ENCODE assay signal across 21 cellular contexts in the genomic region with DNA sequence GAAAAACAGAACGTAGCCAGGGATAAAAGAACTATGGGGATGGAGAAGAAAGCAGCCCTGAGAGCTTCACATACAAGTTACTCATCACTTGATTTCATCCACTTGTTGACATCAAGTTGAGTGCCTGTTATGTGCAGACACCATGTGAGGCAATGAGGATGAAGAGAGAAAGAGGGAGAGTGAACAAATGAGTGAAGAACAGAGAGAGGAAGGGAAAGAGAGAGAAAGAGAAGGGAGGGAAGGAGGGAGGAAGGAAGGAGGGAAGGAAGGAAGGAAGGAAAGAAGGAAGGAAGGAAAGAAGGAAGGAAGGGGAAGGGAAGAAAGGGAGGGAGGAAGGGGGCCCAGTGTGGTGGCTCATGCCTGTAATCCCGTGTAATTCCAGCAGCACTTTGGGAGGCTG.
"Had no signal": no experiment of that assay in that cellular context is flagged by ENCODE, and none has a peak within 500 bp of the region (broad histone marks: within the 10 kb centered on the region; RNA-seq: fewer than 3 reads in every experiment).

No MANE protein-coding gene starts in this region.

- H3K27ac ChIP-seq: coronary artery, dorsolateral prefrontal cortex, esophagus squamous epithelium, gastroesophageal sphincter, heart right ventricle, left lung, lower lobe of right lung had no signal

- H3K4me3 ChIP-seq: coronary artery, dorsolateral prefrontal cortex, esophagus squamous epithelium, gastroesophageal sphincter, heart right ventricle, left lung, lower lobe of right lung, mucosa of descending colon had no signal

- DNase-seq: dermis blood vessel endothelial cell; dorsolateral prefrontal cortex; effector CD4-positive, alpha-beta T cell; effector memory CD4-positive, alpha-beta T cell; esophagus squamous epithelium; foreskin fibroblast; glutamatergic neuron; head of caudate nucleus; heart right ventricle; hippocampal formation; left cardiac atrium; left lung; left ventricle myocardium superior; lower lobe of right lung; mesenchymal stem cell; mucosa of descending colon; naive B cell; naive thymus-derived CD8-positive, alpha-beta T cell had no signal

- H3K4me1 Mint-ChIP-seq: mesothelial cell of epicardium; naive thymus-derived CD8-positive, alpha-beta T cell had no signal

- H3K4me3 Mint-ChIP-seq: mesothelial cell of epicardium; naive B cell; naive thymus-derived CD8-positive, alpha-beta T cell had no signal

- H3K36me3 ChIP-seq: esophagus squamous epithelium, gastroesophageal sphincter, heart right ventricle, left lung, lower lobe of right lung had no signal

- H3K36me3 Mint-ChIP-seq: mesothelial cell of epicardium, naive B cell had no signal

- H3K27me3 ChIP-seq: dorsolateral prefrontal cortex, gastroesophageal sphincter, heart right ventricle, left lung had no signal

- H3K9me3 ChIP-seq: esophagus squamous epithelium, gastroesophageal sphincter, left lung, lower lobe of right lung, mucosa of descending colon had no signal

- H3K4me1 ChIP-seq: esophagus squamous epithelium, gastroesophageal sphincter, heart right ventricle, left lung, lower lobe of right lung had no signal

- H3K27ac Mint-ChIP-seq: mesothelial cell of epicardium, naive B cell had no signal

- ATAC-seq: gastroesophageal sphincter; heart right ventricle; left cardiac atrium; left lung; left ventricle myocardium superior; lower lobe of right lung; mucosa of descending colon; naive thymus-derived CD8-positive, alpha-beta T cell had no signal
